ENCODE assay signal across 1 cellular context in the genomic region with DNA sequence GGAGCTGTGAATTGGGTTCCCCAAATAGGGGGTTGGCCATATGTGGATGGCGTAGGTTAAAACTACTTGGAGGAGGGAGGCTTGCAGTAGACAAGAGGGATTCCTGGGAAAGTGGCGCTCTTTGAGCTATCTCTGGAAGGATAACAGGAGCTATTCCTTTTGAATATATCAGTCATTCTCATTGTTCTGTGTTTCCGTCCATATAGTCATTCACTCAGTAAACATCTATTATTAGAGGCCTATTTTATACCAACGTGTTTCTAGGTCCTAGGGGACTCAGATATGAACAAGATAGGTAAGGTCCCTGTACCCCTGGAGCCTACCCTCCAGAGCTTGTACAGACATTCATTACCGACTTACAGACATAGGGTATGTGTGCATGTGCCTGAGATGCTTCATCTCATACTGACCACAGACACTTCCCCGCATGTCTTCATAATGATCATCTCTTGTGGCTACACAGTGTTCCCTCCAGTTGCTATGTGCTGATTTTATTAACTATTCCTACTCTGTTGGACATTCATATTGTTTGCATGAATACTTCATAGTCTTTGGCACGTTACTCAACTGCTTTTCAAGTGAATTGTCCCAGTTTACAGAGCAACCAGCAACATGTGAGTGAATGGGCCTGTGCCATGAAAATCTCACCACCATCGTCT.
TF ChIP-seq lines count a peak whose summit lies in the region.

No MANE protein-coding gene starts in this region.

TF ChIP-seq in WTC11, 78 proteins besides CTCF, POLR2A, EP300 and RAD21 (continued from another document):
- TF ChIP-seq, protein P1, sequence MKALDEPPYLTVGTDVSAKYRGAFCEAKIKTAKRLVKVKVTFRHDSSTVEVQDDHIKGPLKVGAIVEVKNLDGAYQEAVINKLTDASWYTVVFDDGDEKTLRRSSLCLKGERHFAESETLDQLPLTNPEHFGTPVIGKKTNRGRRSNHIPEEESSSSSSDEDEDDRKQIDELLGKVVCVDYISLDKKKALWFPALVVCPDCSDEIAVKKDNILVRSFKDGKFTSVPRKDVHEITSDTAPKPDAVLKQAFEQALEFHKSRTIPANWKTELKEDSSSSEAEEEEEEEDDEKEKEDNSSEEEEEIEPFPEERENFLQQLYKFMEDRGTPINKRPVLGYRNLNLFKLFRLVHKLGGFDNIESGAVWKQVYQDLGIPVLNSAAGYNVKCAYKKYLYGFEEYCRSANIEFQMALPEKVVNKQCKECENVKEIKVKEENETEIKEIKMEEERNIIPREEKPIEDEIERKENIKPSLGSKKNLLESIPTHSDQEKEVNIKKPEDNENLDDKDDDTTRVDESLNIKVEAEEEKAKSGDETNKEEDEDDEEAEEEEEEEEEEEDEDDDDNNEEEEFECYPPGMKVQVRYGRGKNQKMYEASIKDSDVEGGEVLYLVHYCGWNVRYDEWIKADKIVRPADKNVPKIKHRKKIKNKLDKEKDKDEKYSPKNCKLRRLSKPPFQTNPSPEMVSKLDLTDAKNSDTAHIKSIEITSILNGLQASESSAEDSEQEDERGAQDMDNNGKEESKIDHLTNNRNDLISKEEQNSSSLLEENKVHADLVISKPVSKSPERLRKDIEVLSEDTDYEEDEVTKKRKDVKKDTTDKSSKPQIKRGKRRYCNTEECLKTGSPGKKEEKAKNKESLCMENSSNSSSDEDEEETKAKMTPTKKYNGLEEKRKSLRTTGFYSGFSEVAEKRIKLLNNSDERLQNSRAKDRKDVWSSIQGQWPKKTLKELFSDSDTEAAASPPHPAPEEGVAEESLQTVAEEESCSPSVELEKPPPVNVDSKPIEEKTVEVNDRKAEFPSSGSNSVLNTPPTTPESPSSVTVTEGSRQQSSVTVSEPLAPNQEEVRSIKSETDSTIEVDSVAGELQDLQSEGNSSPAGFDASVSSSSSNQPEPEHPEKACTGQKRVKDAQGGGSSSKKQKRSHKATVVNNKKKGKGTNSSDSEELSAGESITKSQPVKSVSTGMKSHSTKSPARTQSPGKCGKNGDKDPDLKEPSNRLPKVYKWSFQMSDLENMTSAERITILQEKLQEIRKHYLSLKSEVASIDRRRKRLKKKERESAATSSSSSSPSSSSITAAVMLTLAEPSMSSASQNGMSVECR (CRISPR knock-in tag; IDR thresholded peaks at IDR 0.05; ENCODE audit: borderline replicate concordance): no peak
- TF ChIP-seq ELF4 (CRISPR knock-in tag; IDR thresholded peaks at IDR 0.05; ENCODE audit: low read depth) (no peak), FOXJ3 (CRISPR knock-in tag; IDR thresholded peaks at IDR 0.05; ENCODE audit: borderline replicate concordance) (no peak), HMGA2 (CRISPR knock-in tag; IDR thresholded peaks at IDR 0.05) (no peak), NR2C2 (CRISPR knock-in tag; IDR thresholded peaks at IDR 0.05) (no peak), SOX15 (CRISPR knock-in tag; IDR thresholded peaks at IDR 0.05) (no peak), ESRRA (CRISPR knock-in tag; IDR thresholded peaks at IDR 0.05; ENCODE audit: borderline replicate concordance) (no peak)
- TF ChIP-seq, protein P2, sequence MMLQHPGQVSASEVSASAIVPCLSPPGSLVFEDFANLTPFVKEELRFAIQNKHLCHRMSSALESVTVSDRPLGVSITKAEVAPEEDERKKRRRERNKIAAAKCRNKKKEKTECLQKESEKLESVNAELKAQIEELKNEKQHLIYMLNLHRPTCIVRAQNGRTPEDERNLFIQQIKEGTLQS (CRISPR knock-in tag; conservative IDR thresholded peaks at IDR 0.05): no peak
- TF ChIP-seq, protein P3, sequence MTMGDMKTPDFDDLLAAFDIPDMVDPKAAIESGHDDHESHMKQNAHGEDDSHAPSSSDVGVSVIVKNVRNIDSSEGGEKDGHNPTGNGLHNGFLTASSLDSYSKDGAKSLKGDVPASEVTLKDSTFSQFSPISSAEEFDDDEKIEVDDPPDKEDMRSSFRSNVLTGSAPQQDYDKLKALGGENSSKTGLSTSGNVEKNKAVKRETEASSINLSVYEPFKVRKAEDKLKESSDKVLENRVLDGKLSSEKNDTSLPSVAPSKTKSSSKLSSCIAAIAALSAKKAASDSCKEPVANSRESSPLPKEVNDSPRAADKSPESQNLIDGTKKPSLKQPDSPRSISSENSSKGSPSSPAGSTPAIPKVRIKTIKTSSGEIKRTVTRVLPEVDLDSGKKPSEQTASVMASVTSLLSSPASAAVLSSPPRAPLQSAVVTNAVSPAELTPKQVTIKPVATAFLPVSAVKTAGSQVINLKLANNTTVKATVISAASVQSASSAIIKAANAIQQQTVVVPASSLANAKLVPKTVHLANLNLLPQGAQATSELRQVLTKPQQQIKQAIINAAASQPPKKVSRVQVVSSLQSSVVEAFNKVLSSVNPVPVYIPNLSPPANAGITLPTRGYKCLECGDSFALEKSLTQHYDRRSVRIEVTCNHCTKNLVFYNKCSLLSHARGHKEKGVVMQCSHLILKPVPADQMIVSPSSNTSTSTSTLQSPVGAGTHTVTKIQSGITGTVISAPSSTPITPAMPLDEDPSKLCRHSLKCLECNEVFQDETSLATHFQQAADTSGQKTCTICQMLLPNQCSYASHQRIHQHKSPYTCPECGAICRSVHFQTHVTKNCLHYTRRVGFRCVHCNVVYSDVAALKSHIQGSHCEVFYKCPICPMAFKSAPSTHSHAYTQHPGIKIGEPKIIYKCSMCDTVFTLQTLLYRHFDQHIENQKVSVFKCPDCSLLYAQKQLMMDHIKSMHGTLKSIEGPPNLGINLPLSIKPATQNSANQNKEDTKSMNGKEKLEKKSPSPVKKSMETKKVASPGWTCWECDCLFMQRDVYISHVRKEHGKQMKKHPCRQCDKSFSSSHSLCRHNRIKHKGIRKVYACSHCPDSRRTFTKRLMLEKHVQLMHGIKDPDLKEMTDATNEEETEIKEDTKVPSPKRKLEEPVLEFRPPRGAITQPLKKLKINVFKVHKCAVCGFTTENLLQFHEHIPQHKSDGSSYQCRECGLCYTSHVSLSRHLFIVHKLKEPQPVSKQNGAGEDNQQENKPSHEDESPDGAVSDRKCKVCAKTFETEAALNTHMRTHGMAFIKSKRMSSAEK (CRISPR knock-in tag; IDR thresholded peaks at IDR 0.05; ENCODE audit: borderline replicate concordance): no peak
- TF ChIP-seq, protein P4, sequence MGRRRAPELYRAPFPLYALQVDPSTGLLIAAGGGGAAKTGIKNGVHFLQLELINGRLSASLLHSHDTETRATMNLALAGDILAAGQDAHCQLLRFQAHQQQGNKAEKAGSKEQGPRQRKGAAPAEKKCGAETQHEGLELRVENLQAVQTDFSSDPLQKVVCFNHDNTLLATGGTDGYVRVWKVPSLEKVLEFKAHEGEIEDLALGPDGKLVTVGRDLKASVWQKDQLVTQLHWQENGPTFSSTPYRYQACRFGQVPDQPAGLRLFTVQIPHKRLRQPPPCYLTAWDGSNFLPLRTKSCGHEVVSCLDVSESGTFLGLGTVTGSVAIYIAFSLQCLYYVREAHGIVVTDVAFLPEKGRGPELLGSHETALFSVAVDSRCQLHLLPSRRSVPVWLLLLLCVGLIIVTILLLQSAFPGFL (CRISPR knock-in tag; IDR thresholded peaks at IDR 0.05; ENCODE audit: borderline replicate concordance): no peak
- TF ChIP-seq, protein P5, sequence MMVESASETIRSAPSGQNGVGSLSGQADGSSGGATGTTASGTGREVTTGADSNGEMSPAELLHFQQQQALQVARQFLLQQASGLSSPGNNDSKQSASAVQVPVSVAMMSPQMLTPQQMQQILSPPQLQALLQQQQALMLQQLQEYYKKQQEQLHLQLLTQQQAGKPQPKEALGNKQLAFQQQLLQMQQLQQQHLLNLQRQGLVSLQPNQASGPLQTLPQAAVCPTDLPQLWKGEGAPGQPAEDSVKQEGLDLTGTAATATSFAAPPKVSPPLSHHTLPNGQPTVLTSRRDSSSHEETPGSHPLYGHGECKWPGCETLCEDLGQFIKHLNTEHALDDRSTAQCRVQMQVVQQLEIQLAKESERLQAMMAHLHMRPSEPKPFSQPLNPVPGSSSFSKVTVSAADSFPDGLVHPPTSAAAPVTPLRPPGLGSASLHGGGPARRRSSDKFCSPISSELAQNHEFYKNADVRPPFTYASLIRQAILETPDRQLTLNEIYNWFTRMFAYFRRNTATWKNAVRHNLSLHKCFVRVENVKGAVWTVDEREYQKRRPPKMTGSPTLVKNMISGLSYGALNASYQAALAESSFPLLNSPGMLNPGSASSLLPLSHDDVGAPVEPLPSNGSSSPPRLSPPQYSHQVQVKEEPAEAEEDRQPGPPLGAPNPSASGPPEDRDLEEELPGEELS (CRISPR knock-in tag; IDR thresholded peaks at IDR 0.05): no peak
- TF ChIP-seq, protein P6, sequence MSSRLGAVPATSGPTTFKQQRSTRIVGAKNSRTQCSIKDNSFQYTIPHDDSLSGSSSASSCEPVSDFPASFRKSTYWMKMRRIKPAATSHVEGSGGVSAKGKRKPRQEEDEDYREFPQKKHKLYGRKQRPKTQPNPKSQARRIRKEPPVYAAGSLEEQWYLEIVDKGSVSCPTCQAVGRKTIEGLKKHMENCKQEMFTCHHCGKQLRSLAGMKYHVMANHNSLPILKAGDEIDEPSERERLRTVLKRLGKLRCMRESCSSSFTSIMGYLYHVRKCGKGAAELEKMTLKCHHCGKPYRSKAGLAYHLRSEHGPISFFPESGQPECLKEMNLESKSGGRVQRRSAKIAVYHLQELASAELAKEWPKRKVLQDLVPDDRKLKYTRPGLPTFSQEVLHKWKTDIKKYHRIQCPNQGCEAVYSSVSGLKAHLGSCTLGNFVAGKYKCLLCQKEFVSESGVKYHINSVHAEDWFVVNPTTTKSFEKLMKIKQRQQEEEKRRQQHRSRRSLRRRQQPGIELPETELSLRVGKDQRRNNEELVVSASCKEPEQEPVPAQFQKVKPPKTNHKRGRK (CRISPR knock-in tag; IDR thresholded peaks at IDR 0.05; ENCODE audit: borderline replicate concordance): no peak
- TF ChIP-seq, protein P7, sequence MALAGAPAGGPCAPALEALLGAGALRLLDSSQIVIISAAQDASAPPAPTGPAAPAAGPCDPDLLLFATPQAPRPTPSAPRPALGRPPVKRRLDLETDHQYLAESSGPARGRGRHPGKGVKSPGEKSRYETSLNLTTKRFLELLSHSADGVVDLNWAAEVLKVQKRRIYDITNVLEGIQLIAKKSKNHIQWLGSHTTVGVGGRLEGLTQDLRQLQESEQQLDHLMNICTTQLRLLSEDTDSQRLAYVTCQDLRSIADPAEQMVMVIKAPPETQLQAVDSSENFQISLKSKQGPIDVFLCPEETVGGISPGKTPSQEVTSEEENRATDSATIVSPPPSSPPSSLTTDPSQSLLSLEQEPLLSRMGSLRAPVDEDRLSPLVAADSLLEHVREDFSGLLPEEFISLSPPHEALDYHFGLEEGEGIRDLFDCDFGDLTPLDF (CRISPR knock-in tag; IDR thresholded peaks at IDR 0.05): no peak
